Comparison of ENCODE assay signal across 19 cellular contexts in genomic region chr22:18059991-18060390, GRCh38. TPM values are rescaled to one million over a fixed set of nuclear protein-coding genes. Genes with fewer than 3 reads are reported as not detected.
DNase-seq lines count a peak whose midpoint lies in the region; ATAC-seq and TF ChIP-seq lines count a peak whose summit lies in the region.
"Had no signal": no experiment of that assay in that cellular context is flagged by ENCODE, and none has a peak within 500 bp of the region (broad histone marks: within the 10 kb centered on the region; RNA-seq: fewer than 3 reads in every experiment).

No MANE protein-coding gene starts in this region.

- no peaks in the 10 kb centered on the region for H3K36me3 ChIP-seq in right atrium auricular region
- H3K36me3 ChIP-seq: BLaER1 had no signal

- peaks cover 29% of the 10 kb centered on the region for H3K4me1 Mint-ChIP-seq in stimulated activated naive CD8-positive, alpha-beta T cell treated with anti-CD3 and anti-CD28 coated beads, Interleukin-15, Interleukin-2, amounts not matched to agents 100 ng/mL and 50 ng/mL, for 24 hours (ENCODE audit: low read depth)
- peaks cover 57% of the 10 kb centered on the region for H3K4me1 Mint-ChIP-seq in chondrocyte (ENCODE audit: low read depth)
- H3K4me1 Mint-ChIP-seq in T-helper 17 cell = peaks cover 6% of the 10 kb centered on the region
- H3K4me1 Mint-ChIP-seq: CD4-positive, alpha-beta memory T cell had no signal

- no peaks in the 10 kb centered on the region for H3K9me3 ChIP-seq in T-helper 17 cell (ENCODE audit: control insufficient read depth, low read length, poor library complexity, severe bottlenecking)
- H3K9me3 ChIP-seq in right atrium auricular region = no peaks in the 10 kb centered on the region
- H3K9me3 ChIP-seq: BLaER1 had no signal

- peaks cover 4% of the 10 kb centered on the region for H3K27me3 Mint-ChIP-seq in stimulated activated naive CD8-positive, alpha-beta T cell treated with anti-CD3 and anti-CD28 coated beads, Interleukin-15, Interleukin-2, amounts not matched to agents 100 ng/mL and 50 ng/mL, for 24 hours
- H3K27me3 Mint-ChIP-seq in chondrocyte (ENCODE audit: low read depth) (no peaks in the 10 kb centered on the region), T-helper 17 cell (peaks cover 38% of the 10 kb centered on the region)

- H3K36me3 Mint-ChIP-seq in stimulated activated naive CD8-positive, alpha-beta T cell treated with anti-CD3 and anti-CD28 coated beads, Interleukin-15, Interleukin-2, amounts not matched to agents 100 ng/mL and 50 ng/mL, for 24 hours (ENCODE audit: low read depth) = no peaks in the 10 kb centered on the region
- no peaks in the 10 kb centered on the region for H3K36me3 Mint-ChIP-seq in chondrocyte (ENCODE audit: low read depth)
- peaks cover 2% of the 10 kb centered on the region for H3K36me3 Mint-ChIP-seq in T-helper 17 cell (ENCODE audit: low read depth)
- H3K36me3 Mint-ChIP-seq: CD4-positive, alpha-beta memory T cell had no signal

- H3K4me3 ChIP-seq in right atrium auricular region = no peak overlapping the region
- H3K4me3 ChIP-seq: BLaER1 had no signal

- H3K4me1 ChIP-seq in right atrium auricular region = peaks cover 0 to 44% of the 10 kb centered on the region in 2 donors

- DNase-seq in stimulated activated naive CD8-positive, alpha-beta T cell treated with anti-CD3 and anti-CD28 coated beads, Interleukin-15, Interleukin-2, amounts not matched to agents 100 U/mL and 50 U/mL, for 24 hours = no peak
- peak; percentile 2 for DNase-seq in chondrocyte (ENCODE audit: low spot score)
- peak; percentile 23 for DNase-seq in renal cortical epithelial cell (ENCODE audit: low read depth)
- DNase-seq in T-helper 17 cell = no peak
- no peak for DNase-seq in stimulated activated CD4-positive, alpha-beta T cell treated with anti-CD3 and anti-CD28 coated beads, Interleukin-4, amount 100 ng/mL, for 4 hours
- DNase-seq in right atrium auricular region (ENCODE audit: low spot score) = no peak
- DNase-seq: Calu3; CD4-positive, alpha-beta memory T cell; GF-D8; H9; NCI-H1436; NCI-H2029; NCI-H345; NCI-H524 treated with DMSO at 0.1 percent for 48 hours had no signal

- H3K4me3 Mint-ChIP-seq in stimulated activated naive CD8-positive, alpha-beta T cell treated with anti-CD3 and anti-CD28 coated beads, Interleukin-15, Interleukin-2, amounts not matched to agents 100 ng/mL and 50 ng/mL, for 24 hours = no peak overlapping the region
- H3K4me3 Mint-ChIP-seq in chondrocyte (ENCODE audit: unreplicated experiment) (no peak overlapping the region), T-helper 17 cell (no peak overlapping the region)
- H3K4me3 Mint-ChIP-seq: CD4-positive, alpha-beta memory T cell; H9 had no signal

- ATAC-seq in stimulated activated naive CD8-positive, alpha-beta T cell treated with anti-CD3 and anti-CD28 coated beads, Interleukin-15, Interleukin-2, amounts not matched to agents 100 U/mL and 50 U/mL, for 24 hours = no peak
- no peak for ATAC-seq in T-helper 17 cell
- no peak for ATAC-seq in GM21717 (IDR thresholded peaks at IDR 0.05; ENCODE audit: unreplicated experiment)
- ATAC-seq: Panc1 had no signal

- H3K27ac ChIP-seq in right atrium auricular region = no peak overlapping the region
- H3K27ac ChIP-seq: BLaER1 had no signal

- no peaks in the 10 kb centered on the region for H3K27me3 ChIP-seq in right atrium auricular region
- H3K27me3 ChIP-seq: BLaER1 had no signal

- TF ChIP-seq CTCF in chondrocyte (IDR thresholded peaks at IDR 0.05) (no peak), right atrium auricular region (IDR thresholded peaks at IDR 0.05) (no peak)

- no peaks in the 10 kb centered on the region for H3K9me3 Mint-ChIP-seq in stimulated activated naive CD8-positive, alpha-beta T cell treated with anti-CD3 and anti-CD28 coated beads, Interleukin-15, Interleukin-2, amounts not matched to agents 100 ng/mL and 50 ng/mL, for 24 hours
- no peaks in the 10 kb centered on the region for H3K9me3 Mint-ChIP-seq in chondrocyte (ENCODE audit: low read depth)
- H3K9me3 Mint-ChIP-seq: H9 had no signal

- peak overlapping the region; percentile 50 for H3K27ac Mint-ChIP-seq in stimulated activated naive CD8-positive, alpha-beta T cell treated with anti-CD3 and anti-CD28 coated beads, Interleukin-15, Interleukin-2, amounts not matched to agents 100 ng/mL and 50 ng/mL, for 24 hours
- no peak overlapping the region for H3K27ac Mint-ChIP-seq in chondrocyte (ENCODE audit: unreplicated experiment)
- no peak overlapping the region for H3K27ac Mint-ChIP-seq in T-helper 17 cell
- H3K27ac Mint-ChIP-seq: H9 had no signal

RNA-seq across cellular contexts. Expression of gene PEX26, which starts 17.8 kb away (rescaled TPM):
- total RNA-seq in chondrocyte (33.4 to 34.4 TPM (median 33.7 TPM) in 3 replicates), renal cortical epithelial cell (42.7 and 47.0 TPM in 2 replicates), T-helper 17 cell (10 to 100 TPM; 28.4 to 37.3 TPM), right atrium auricular region (10 to 100 TPM; 15.1 to 18.4 TPM)

RNA-seq across cellular contexts. Expression of gene MICAL3, which starts 35.6 kb away (rescaled TPM):
- 49.6 to 74.4 TPM (median 68.2 TPM) in 3 replicates for total RNA-seq in chondrocyte
- 43.9 and 132 TPM in 2 replicates for total RNA-seq in renal cortical epithelial cell
- total RNA-seq in T-helper 17 cell = 10 to 100 TPM; 28.9 to 37.0 TPM
- 10 to 100 TPM; 42.5 to 45.1 TPM for total RNA-seq in right atrium auricular region

RNA-seq across cellular contexts. Expression of gene TUBA8, which starts 50.6 kb away (rescaled TPM):
- total RNA-seq in chondrocyte (1.2 to 1.4 TPM (median 1.2 TPM) in 3 replicates), renal cortical epithelial cell (0.35 and 1.2 TPM in 2 replicates), T-helper 17 cell (10 to 100 TPM in 1 of 2 donors, 1 to 10 TPM in 1; 2.3 to 27.0 TPM), right atrium auricular region (10 to 100 TPM; 67.1 to 97.3 TPM)
- total RNA-seq: MCF 10A had no signal

Comparison
In these comparisons a context has a peak if more than half of its experiments do, and no peak if none do; other contexts are left out.
1. DNase-seq: peak in chondrocyte (single experiment) and renal cortical epithelial cell (single experiment); none in stimulated activated naive CD8-positive, alpha-beta T cell treated with anti-CD3 and anti-CD28 coated beads, Interleukin-15, Interleukin-2, amounts not matched to agents 100 U/mL and 50 U/mL, for 24 hours (single experiment), T-helper 17 cell (0 of 3), stimulated activated CD4-positive, alpha-beta T cell treated with anti-CD3 and anti-CD28 coated beads, Interleukin-4, amount 100 ng/mL, for 4 hours (0 of 2) and right atrium auricular region (single experiment).